9 cellular contexts compared by ENCODE assay signal in the genomic region with DNA sequence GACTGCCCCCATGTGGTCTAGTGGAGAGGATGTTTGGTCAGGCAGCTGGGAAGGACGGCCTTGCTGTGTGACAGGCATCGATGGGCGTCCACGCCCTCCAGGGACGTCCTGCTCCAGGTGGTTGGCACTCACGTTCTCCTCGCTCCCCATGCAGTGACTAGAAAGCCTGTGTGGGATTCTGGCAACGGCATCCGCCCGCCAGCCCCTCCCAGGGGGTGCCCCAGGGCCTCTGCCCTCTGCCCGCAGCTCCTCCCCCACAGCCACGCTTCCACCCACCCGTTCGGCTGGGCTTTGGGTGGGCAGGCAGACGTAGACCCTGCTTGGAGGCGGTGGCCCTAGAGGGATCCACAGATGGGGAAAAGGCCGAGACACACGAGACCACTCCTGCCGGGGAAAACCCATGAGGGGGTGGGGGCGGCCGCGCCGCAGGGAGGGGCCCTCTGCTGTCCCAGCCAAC. TPM values are rescaled to one million over a fixed set of nuclear protein-coding genes. Genes with fewer than 3 reads are reported as not detected.
A peak's percentile ranks its signal among the peaks of the same experiment; 100 is the strongest.
DNase-seq lines count a peak whose midpoint lies in the region; ATAC-seq and TF ChIP-seq lines count a peak whose summit lies in the region.
"Had no signal": no experiment of that assay in that cellular context is flagged by ENCODE, and none has a peak within 500 bp of the region (broad histone marks: within the 10 kb centered on the region; RNA-seq: fewer than 3 reads in every experiment).

No MANE protein-coding gene starts in this region.

- no peaks in the 10 kb centered on the region for H3K9me3 Mint-ChIP-seq in activated T-cell treated with anti-CD3 and anti-CD28 coated beads, Interleukin-2, amount 50 U/mL, for 72 hours

- no peaks in the 10 kb centered on the region for H3K9me3 ChIP-seq in left ventricle myocardium inferior (replicated peaks)
- no peaks in the 10 kb centered on the region for H3K9me3 ChIP-seq in spleen

- peak; percentile 42 for DNase-seq in Daoy (ENCODE audit: low read depth)
- peak; percentile 59 to 61 for DNase-seq in activated T-cell treated with anti-CD3 and anti-CD28 coated beads, Interleukin-2, amount 50 U/mL, for 72 hours
- no peak for DNase-seq in left ventricle myocardium inferior
- peak; percentile 91 for DNase-seq in spleen
- no peak for DNase-seq in NOMO-1 treated with dmso at 0.1 percent for 144 hours (lab: John Stamatoyannopoulos, UW; ENCODE audit: unreplicated experiment)
- DNase-seq in NCI-H1105 (lab: John Stamatoyannopoulos, UW), result no peak

- TF ChIP-seq RAD21 in Ishikawa (IDR thresholded peaks at IDR 0.05; ENCODE audit: low read depth), result 0 out of 2 replicates have a peak, but pooled peaks have one; percentile 21

- H3K4me3 ChIP-seq in left ventricle myocardium inferior (peak overlapping the region; percentile 65), spleen (peak overlapping the region; percentile 52 to 76 (median 63))

- peaks cover 38% of the 10 kb centered on the region for H3K4me1 ChIP-seq in left ventricle myocardium inferior
- H3K4me1 ChIP-seq in spleen, result peaks cover 7 to 72% (median 42%) of the 10 kb centered on the region in 6 donors

- H3K36me3 ChIP-seq in left ventricle myocardium inferior (peaks cover 33% of the 10 kb centered on the region), spleen (peaks cover 0 to 48% (median 35%) of the 10 kb centered on the region in 6 donors)

- peaks cover 44% of the 10 kb centered on the region for H3K4me1 Mint-ChIP-seq in activated T-cell treated with anti-CD3 and anti-CD28 coated beads, Interleukin-2, amount 50 U/mL, for 72 hours (ENCODE audit: low read depth)

- peaks cover 2 to 7% of the 10 kb centered on the region in 2 donors for H3K36me3 Mint-ChIP-seq in activated T-cell treated with anti-CD3 and anti-CD28 coated beads, Interleukin-2, amount 50 U/mL, for 72 hours (ENCODE audit: insufficient read depth in 2 of 2)

- TF ChIP-seq EP300 in Ishikawa (IDR thresholded peaks at IDR 0.05; ENCODE audit: borderline replicate concordance), result no peak

- peaks cover 15% of the 10 kb centered on the region for H3K27me3 Mint-ChIP-seq in activated T-cell treated with anti-CD3 and anti-CD28 coated beads, Interleukin-2, amount 50 U/mL, for 72 hours (ENCODE audit: low read depth)

- peak; percentile 21 for ATAC-seq in GM21367 (IDR thresholded peaks at IDR 0.05; ENCODE audit: unreplicated experiment)
- peak; percentile 38 to 48 for ATAC-seq in activated T-cell treated with anti-CD3 and anti-CD28 coated beads, Interleukin-2, amount 50 U/mL, for 72 hours (replicated peaks in 1 of 2)

- H3K4me3 Mint-ChIP-seq in activated T-cell treated with anti-CD3 and anti-CD28 coated beads, Interleukin-2, amount 50 U/mL, for 72 hours, result peak overlapping the region; percentile 80 to 83

- H3K27me3 ChIP-seq in left ventricle myocardium inferior (ENCODE audit: low read depth) (peaks cover 40% of the 10 kb centered on the region), spleen (replicated peaks in 1 of 7) (peaks cover 0 to 26% (median 11%) of the 10 kb centered on the region in 7 donors)

- no peak overlapping the region for H3K27ac Mint-ChIP-seq in activated T-cell treated with anti-CD3 and anti-CD28 coated beads, Interleukin-2, amount 50 U/mL, for 72 hours

- H3K27ac ChIP-seq in left ventricle myocardium inferior (replicated peaks) (no peak overlapping the region), spleen (peak overlapping the region; percentile 53 to 94 (median 86))
- H3K27ac ChIP-seq: VCaP had no signal

- no peak for TF ChIP-seq POLR2A in spleen (IDR thresholded peaks at IDR 0.05)

- intact Hi-C loops in left ventricle myocardium inferior (cut with micrococcal nuclease) (no loop called here), spleen (cut with DNase I; ENCODE audit: low total_unique reads) (no loop called here)

- TF ChIP-seq CTCF in left ventricle myocardium inferior (IDR thresholded peaks at IDR 0.05; ENCODE audit: borderline replicate concordance) (peak; percentile 38), spleen (IDR thresholded peaks at IDR 0.05 in 8 of 11, conservative IDR thresholded peaks at IDR 0.05 in 3 of 11) (peak in 8 of 11 experiments; percentile 33 to 69 (median 55))

- WGBS in spleen, 5 donors, result 11 to 20% (median 13%) methylated on average over 4 to 23 of the region's 23 CpGs; no CpG with 5 or more reads in 1 of the 5 donors

TF ChIP-seq in Ishikawa, 13 proteins besides CTCF, POLR2A, EP300 and RAD21:
- no peak for TF ChIP-seq TEAD4 (IDR thresholded peaks at IDR 0.05)
- TF ChIP-seq ZBTB7A (IDR thresholded peaks at IDR 0.05; ENCODE audit: low read depth), result no peak
- TF ChIP-seq REST (IDR thresholded peaks at IDR 0.05; ENCODE audit: low read depth), result no peak
- no peak for TF ChIP-seq CEBPB (IDR thresholded peaks at IDR 0.05)
- TF ChIP-seq EGR1 (IDR thresholded peaks at IDR 0.05), result no peak
- TF ChIP-seq USF1 (IDR thresholded peaks at IDR 0.05), result no peak
- no peak for TF ChIP-seq MAX (IDR thresholded peaks at IDR 0.05)
- TF ChIP-seq TCF12 (IDR thresholded peaks at IDR 0.05; ENCODE audit: low read depth), result no peak
- TF ChIP-seq CREB1 (IDR thresholded peaks at IDR 0.05; ENCODE audit: low read depth), result no peak
- no peak for TF ChIP-seq FOXM1 (IDR thresholded peaks at IDR 0.05; ENCODE audit: borderline replicate concordance, low read depth)
- no peak for TF ChIP-seq NFIC (IDR thresholded peaks at IDR 0.05)
- TF ChIP-seq YY1 (IDR thresholded peaks at IDR 0.05; ENCODE audit: low read depth), result no peak
- TF ChIP-seq TAF1 (IDR thresholded peaks at IDR 0.05; ENCODE audit: low read depth), result no peak
TF ChIP-seq in Ishikawa: peak in this region for 0.

RNA-seq across cellular contexts. Expression of gene IL17C, which starts 4.7 kb away (rescaled TPM):
- not detected in 2 replicates for total RNA-seq in Daoy (2014; rRNA removed; shearing (Covaris generic))
- total RNA-seq in activated T-cell treated with anti-CD3 and anti-CD28 coated beads, Interleukin-2, amount 50 U/mL, for 72 hours, result under 1 TPM in 1 of 2 donors, not detected in 1; 0.41 TPM
- not detected for total RNA-seq in left ventricle myocardium inferior
- total RNA-seq in spleen, result 1 to 10 TPM in 1 of 7 donors, under 1 TPM in 1, not detected in 5; 0.82 to 1.2 TPM
- polyA plus RNA-seq in spleen, result under 1 TPM; 0.39 to 0.64 (median 0.47) TPM

RNA-seq across cellular contexts. Expression of gene CYBA, which starts 17.1 kb away (rescaled TPM):
- total RNA-seq in Daoy (2014; rRNA removed; shearing (Covaris generic)), result 259 and 288 TPM in 2 replicates
- total RNA-seq in activated T-cell treated with anti-CD3 and anti-CD28 coated beads, Interleukin-2, amount 50 U/mL, for 72 hours, result 100 to 1,000 TPM; 199 to 318 TPM
- total RNA-seq in left ventricle myocardium inferior (42.6 TPM), spleen (100 to 1,000 TPM; 557 to 820 (median 628) TPM)
- polyA plus RNA-seq in spleen, result 100 to 1,000 TPM; 649 to 925 (median 917) TPM

RNA-seq across cellular contexts. Expression of gene MVD, which starts 29.2 kb away (rescaled TPM):
- total RNA-seq in Daoy (2014; rRNA removed; shearing (Covaris generic)), result 27.3 and 27.7 TPM in 2 replicates
- total RNA-seq in activated T-cell treated with anti-CD3 and anti-CD28 coated beads, Interleukin-2, amount 50 U/mL, for 72 hours, result 10 to 100 TPM; 64.5 to 80.5 TPM
- 25.3 TPM for total RNA-seq in left ventricle myocardium inferior
- 10 to 100 TPM; 24.1 to 49.3 (median 35.1) TPM for total RNA-seq in spleen
- polyA plus RNA-seq in spleen, result 10 to 100 TPM; 35.1 to 74.9 (median 57.3) TPM

RNA-seq across cellular contexts. Expression of gene SNAI3, which starts 52.6 kb away (rescaled TPM):
- total RNA-seq in Daoy (2014; rRNA removed; shearing (Covaris generic)), result not detected in 2 replicates
- total RNA-seq in activated T-cell treated with anti-CD3 and anti-CD28 coated beads, Interleukin-2, amount 50 U/mL, for 72 hours, result 10 to 100 TPM in 1 of 2 donors, 1 to 10 TPM in 1; 8.4 to 10.5 TPM
- 3.1 TPM for total RNA-seq in left ventricle myocardium inferior
- total RNA-seq in spleen, result 1 to 10 TPM; 4.8 to 7.6 (median 6.0) TPM
- polyA plus RNA-seq in spleen, result 1 to 10 TPM; 5.6 to 7.8 (median 7.1) TPM

Comparison
In these comparisons a context has a peak if more than half of its experiments do, and no peak if none do; other contexts are left out.
1. DNase-seq: peak in Daoy (single experiment), activated T-cell treated with anti-CD3 and anti-CD28 coated beads, Interleukin-2, amount 50 U/mL, for 72 hours (2 of 2) and spleen (single experiment); none in left ventricle myocardium inferior (single experiment), NOMO-1 treated with dmso at 0.1 percent for 144 hours (single experiment) and NCI-H1105 (single experiment).